In the genomic region with DNA sequence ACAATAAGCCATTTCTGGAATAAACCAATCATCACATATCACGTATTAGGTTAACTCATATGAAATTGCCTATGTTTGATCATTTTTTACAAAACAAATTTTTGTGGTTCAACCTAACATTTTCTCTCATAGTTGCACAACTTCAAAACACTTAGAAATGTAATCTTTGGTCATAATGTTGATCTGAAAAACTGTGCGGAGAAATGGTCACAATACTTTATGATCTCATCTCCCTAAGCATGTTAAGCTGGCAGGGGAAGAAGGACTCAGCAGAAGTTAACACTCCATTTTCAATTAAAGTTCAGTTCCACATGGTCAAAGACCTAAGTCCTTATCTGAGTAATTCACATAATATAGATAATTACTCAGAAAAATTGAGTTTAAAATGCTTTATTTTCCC, we compare ENCODE assay signal across 15 cellular contexts.
"Had no signal": no experiment of that assay in that cellular context is flagged by ENCODE, and none has a peak within 500 bp of the region (broad histone marks: within the 10 kb centered on the region; RNA-seq: fewer than 3 reads in every experiment).

No MANE protein-coding gene starts in this region.

- H3K9me3 ChIP-seq: lower lobe of right lung, pancreas, tibial artery, uterus had no signal

- DNase-seq: activated CD4-positive, alpha-beta T cell treated with anti-CD3 and anti-CD28 coated beads, Interleukin-2, amount 10 ng/mL, durations not matched to agents 7 days and 5 days; activated CD8-positive, alpha-beta memory T cell treated with anti-CD3 and anti-CD28 coated beads for 24 hours; activated naive CD8-positive, alpha-beta T cell treated with anti-CD3 and anti-CD28 coated beads for 36 hours; anterior cingulate cortex; dorsolateral prefrontal cortex; left colon; lower lobe of right lung; naive B cell; pancreas; stimulated activated CD4-positive, alpha-beta T cell treated with anti-CD3 and anti-CD28 coated beads, Interleukin-12 subunit alpha, Interleukin-12 subunit beta, amount 100 ng/mL, for 4 hours; T-cell; T-helper 9 cell; tibial artery; uterus had no signal

- H3K36me3 ChIP-seq: cardiac muscle cell, lower lobe of right lung, pancreas, tibial artery, uterus had no signal

- H3K4me1 ChIP-seq: lower lobe of right lung, pancreas, tibial artery, uterus had no signal

- H3K27ac ChIP-seq: cardiac muscle cell, dorsolateral prefrontal cortex, lower lobe of right lung, pancreas, tibial artery had no signal

- H3K27me3 ChIP-seq: cardiac muscle cell, dorsolateral prefrontal cortex, pancreas, tibial artery, uterus had no signal

- H3K4me3 ChIP-seq: cardiac muscle cell, dorsolateral prefrontal cortex, lower lobe of right lung, pancreas, tibial artery, uterus had no signal
